8 cellular contexts compared by ENCODE assay signal in the genomic region with DNA sequence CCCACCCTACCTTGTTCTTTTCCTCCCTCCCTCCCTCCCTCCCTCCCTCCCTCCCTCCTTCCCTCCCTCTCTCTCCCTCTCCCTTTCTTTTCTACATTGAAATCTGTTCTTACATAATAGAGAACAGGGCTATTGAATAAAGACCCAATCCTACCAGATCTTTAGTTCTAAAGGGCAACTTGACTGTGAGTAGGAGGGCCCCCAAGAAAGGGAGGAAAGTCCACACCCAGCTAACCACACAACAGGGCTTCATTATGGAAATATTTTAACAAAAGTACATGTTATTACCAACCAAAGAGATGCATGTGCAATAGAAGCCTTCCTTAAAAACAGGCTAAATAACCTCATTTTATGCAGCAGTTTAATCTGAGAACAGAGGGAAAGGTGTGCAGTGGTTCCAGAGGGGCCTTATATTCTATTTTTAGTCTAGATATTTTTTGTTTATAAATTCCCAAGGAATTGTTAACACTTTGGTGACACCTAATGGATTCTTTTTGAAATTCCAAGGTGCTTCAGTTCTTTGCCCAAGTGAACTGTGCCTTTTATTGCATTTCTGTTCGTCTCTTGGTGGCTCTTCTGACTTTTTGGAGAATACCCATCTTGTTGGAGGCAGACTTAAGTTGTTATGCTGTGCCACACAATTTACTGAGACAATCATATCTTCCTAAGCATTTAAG.
DNase-seq lines count a peak whose midpoint lies in the region; ATAC-seq and TF ChIP-seq lines count a peak whose summit lies in the region.

No MANE protein-coding gene starts in this region.

- peak overlapping the region; percentile 55 for H3K27ac Mint-ChIP-seq in activated CD8-positive, alpha-beta T cell treated with anti-CD3 and anti-CD28 coated beads for 36 hours

- H3K4me1 Mint-ChIP-seq in activated CD8-positive, alpha-beta T cell treated with anti-CD3 and anti-CD28 coated beads for 36 hours (ENCODE audit: low read depth): peaks cover 80% of the 10 kb centered on the region

- no peak overlapping the region for H3K4me3 Mint-ChIP-seq in activated CD8-positive, alpha-beta T cell treated with anti-CD3 and anti-CD28 coated beads for 36 hours

- peaks cover 44% of the 10 kb centered on the region for H3K36me3 Mint-ChIP-seq in activated CD8-positive, alpha-beta T cell treated with anti-CD3 and anti-CD28 coated beads for 36 hours (ENCODE audit: low read depth)

- no peaks in the 10 kb centered on the region for H3K9me3 ChIP-seq in BE2C

- POLR2A ChIA-PET in activated CD8-positive, alpha-beta T cell treated with anti-CD3 and anti-CD28 coated beads for 36 hours (lab: Charles Lee): interaction anchor here (1.1 kb wide), 1 partner anchor 87 kb away, joined by 3 read pairs; no protein-coding TSS in a partner anchor

- no peak for DNase-seq in BE2C
- DNase-seq in HFF-Myc (ENCODE audit: extremely low read depth, low read depth): no peak
- DNase-seq in activated CD8-positive, alpha-beta T cell treated with anti-CD3 and anti-CD28 coated beads for 36 hours: no peak
- no peak for DNase-seq in kidney epithelial cell (ENCODE audit: low read depth)
- DNase-seq in stimulated activated CD4-positive, alpha-beta T cell treated with anti-CD3 and anti-CD28 coated beads, Interleukin-15, amount 100 ng/mL, for 24 hours: no peak
- DNase-seq in central memory CD4-positive, alpha-beta T cell: no peak
- no peak for DNase-seq in activated CD4-positive, alpha-beta T cell treated with anti-CD3 and anti-CD28 coated beads, Interleukin-2, amount 50 U/mL, for 48 hours

- TF ChIP-seq CTCF in BE2C (IDR thresholded peaks at IDR 0.05; ENCODE audit: low read depth, low read length) (peak; percentile 35), HFF-Myc (IDR thresholded peaks at IDR 0.05; ENCODE audit: low read depth, low read length, missing control alignments) (peak; percentile 11), kidney epithelial cell (IDR thresholded peaks at IDR 0.05; ENCODE audit: insufficient read depth, low read length, poor library complexity, severe bottlenecking) (peak; percentile 14)
- no peak for TF ChIP-seq CTCF in activated CD8-positive, alpha-beta T cell treated with anti-CD3 and anti-CD28 coated beads for 36 hours (IDR thresholded peaks at IDR 0.05)

- intact Hi-C loops in activated CD8-positive, alpha-beta T cell treated with anti-CD3 and anti-CD28 coated beads for 36 hours (cut with micrococcal nuclease): no loop called here

- H3K9me3 Mint-ChIP-seq in activated CD8-positive, alpha-beta T cell treated with anti-CD3 and anti-CD28 coated beads for 36 hours: no peaks in the 10 kb centered on the region

- CTCF ChIA-PET in activated CD8-positive, alpha-beta T cell treated with anti-CD3 and anti-CD28 coated beads for 36 hours (lab: Charles Lee): interaction anchor here (0.7 to 11.9 kb wide), 13 partner anchors 7 to 147 kb away, joined by 3 to 141 read pairs (median 7); no protein-coding TSS in a partner anchor

- H3K4me3 ChIP-seq in BE2C (ENCODE audit: low read depth, low read length) (no peak overlapping the region), HFF-Myc (replicated peaks; ENCODE audit: low read depth, low read length) (no peak overlapping the region), kidney epithelial cell (ENCODE audit: low read depth, low read length) (no peak overlapping the region)

- peaks cover 11% of the 10 kb centered on the region for H3K36me3 ChIP-seq in BE2C
- H3K36me3 ChIP-seq in kidney epithelial cell (ENCODE audit: control insufficient read depth, insufficient read depth, low read length): no peaks in the 10 kb centered on the region

- ATAC-seq in activated CD8-positive, alpha-beta T cell treated with anti-CD3 and anti-CD28 coated beads for 36 hours: no peak
- no peak for ATAC-seq in GM19035 (IDR thresholded peaks at IDR 0.05; ENCODE audit: unreplicated experiment)

- H3K4me1 ChIP-seq in BE2C: peaks cover 3% of the 10 kb centered on the region; the same call in 1 of the 2 replicates

- no peaks in the 10 kb centered on the region for H3K27me3 Mint-ChIP-seq in activated CD8-positive, alpha-beta T cell treated with anti-CD3 and anti-CD28 coated beads for 36 hours

- H3K27me3 ChIP-seq in BE2C (no peaks in the 10 kb centered on the region), kidney epithelial cell (ENCODE audit: control insufficient read depth, insufficient read depth, low read length) (no peaks in the 10 kb centered on the region)
